ENCODE assay signal across 14 cellular contexts in the genomic region with DNA sequence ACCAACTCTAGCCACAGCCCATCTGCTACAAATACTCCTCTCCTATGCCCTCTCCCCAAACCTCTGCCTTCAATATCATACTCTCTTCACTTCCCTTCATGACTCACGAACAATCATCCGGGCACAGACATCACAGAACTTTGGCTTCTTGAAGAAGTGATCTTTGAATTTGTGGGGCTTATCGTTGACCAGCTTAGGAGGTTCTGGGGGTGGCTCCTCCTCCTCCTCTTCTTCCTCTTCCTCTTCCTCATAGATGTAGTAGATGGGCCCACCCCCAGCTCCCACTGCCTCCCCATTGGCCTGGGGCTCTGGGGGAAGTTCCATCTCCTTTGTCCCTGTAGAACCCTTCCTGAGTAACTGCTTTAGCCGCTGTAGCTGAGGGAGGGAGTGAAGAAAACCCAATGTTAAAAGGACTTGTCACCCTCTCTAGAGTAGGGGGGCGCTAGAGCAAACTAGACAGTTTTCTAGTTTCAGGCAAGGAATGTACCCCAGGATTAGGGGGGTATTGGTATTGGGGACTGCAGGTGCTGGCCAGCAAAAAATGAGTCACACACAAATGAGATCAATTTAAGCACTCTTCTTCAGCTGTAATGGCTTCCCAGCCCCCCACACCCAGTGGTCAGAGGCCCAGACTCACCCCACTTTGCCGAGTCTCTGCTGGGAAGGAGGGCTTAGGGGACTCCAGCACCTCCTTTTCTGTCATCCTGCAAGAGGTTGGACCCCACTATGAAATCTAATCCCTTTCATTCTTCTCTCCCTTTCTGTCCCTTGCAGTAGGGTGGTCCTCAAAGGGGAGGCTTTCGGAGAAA. TPM values are rescaled to one million over a fixed set of nuclear protein-coding genes. Genes with fewer than 3 reads are reported as not detected.
DNase-seq lines count a peak whose midpoint lies in the region; ATAC-seq, FAIRE-seq and TF ChIP-seq lines count a peak whose summit lies in the region.
"Had no signal": no experiment of that assay in that cellular context is flagged by ENCODE, and none has a peak within 500 bp of the region (broad histone marks: within the 10 kb centered on the region; RNA-seq: fewer than 3 reads in every experiment).

No MANE protein-coding gene starts in this region.

- H4K5ac ChIP-seq in H1 (ENCODE audit: insufficient read length, low read depth, low read length), result no peak overlapping the region

- peaks cover 1% of the 10 kb centered on the region for H3K4me1 Mint-ChIP-seq in activated naive CD4-positive, alpha-beta T cell treated with anti-CD3 and anti-CD28 coated beads for 36 hours (ENCODE audit: low read depth)
- H3K4me1 Mint-ChIP-seq in stimulated activated naive CD8-positive, alpha-beta T cell treated with anti-CD3 and anti-CD28 coated beads, Interleukin-15, Interleukin-2, amounts not matched to agents 100 ng/mL and 50 ng/mL, for 24 hours (ENCODE audit: low read depth), result peaks cover 12% of the 10 kb centered on the region
- H3K4me1 Mint-ChIP-seq in CD8-positive, alpha-beta T cell (ENCODE audit: low read depth), result peaks cover 7% of the 10 kb centered on the region

- H3K9me3 ChIP-seq in OCI-LY3 (ENCODE audit: insufficient read depth, low read length), result no peaks in the 10 kb centered on the region
- no peaks in the 10 kb centered on the region; a peak in 1 of 4 replicates for H3K9me3 ChIP-seq in H1 (ENCODE audit: insufficient read depth in 2 of 2, low read depth in 1 of 2, low read length in 1 of 2)
- H3K9me3 ChIP-seq in CD8-positive, alpha-beta T cell (ENCODE audit: low read length), result no peaks in the 10 kb centered on the region
- H3K9me3 ChIP-seq: sigmoid colon had no signal

- peaks cover 12% of the 10 kb centered on the region for H3K4me1 ChIP-seq in OCI-LY3 (ENCODE audit: low read length)
- H3K4me1 ChIP-seq in H1 (replicated peaks in 1 of 4; ENCODE audit: control insufficient read depth in 3 of 4, insufficient read depth in 4 of 4, low read length in 3 of 4), result peaks cover 2 to 10% (median 6%) of the 10 kb centered on the region in 4 experiments
- peaks cover under 1% of the 10 kb centered on the region for H3K4me1 ChIP-seq in CD8-positive, alpha-beta T cell (ENCODE audit: insufficient read depth, low read length)
- H3K4me1 ChIP-seq: sigmoid colon had no signal

- H2AK5ac ChIP-seq in H1 (ENCODE audit: low read depth, low read length), result peak overlapping the region; percentile 17; the same call in 1 of the 2 replicates

- H3K9ac ChIP-seq in OCI-LY3 (ENCODE audit: low read length) (peak overlapping the region; percentile 57), H1 (replicated peaks in 1 of 4; ENCODE audit: extremely low read depth in 1 of 4, low read depth in 3 of 4, low read length in 3 of 4) (no peak overlapping the region)

- no peak overlapping the region; the same call in 1 of the 2 replicates for H2BK12ac ChIP-seq in H1 (ENCODE audit: low read depth, low read length)

- no peak for FAIRE-seq in H1 (lab: Jason Lieb, UNC)
- FAIRE-seq: GM19239, RCC 7860 had no signal

- H4K20me1 ChIP-seq in OCI-LY3 (ENCODE audit: insufficient read depth, low read length) (no peaks in the 10 kb centered on the region), H1 (replicated peaks in 1 of 2; ENCODE audit: control insufficient read depth in 1 of 2, insufficient read depth in 2 of 2, low read length in 2 of 2) (no peaks in the 10 kb centered on the region)

- H3K36me3 Mint-ChIP-seq in activated naive CD4-positive, alpha-beta T cell treated with anti-CD3 and anti-CD28 coated beads for 36 hours (ENCODE audit: low read depth), result peaks cover 1% of the 10 kb centered on the region
- peaks cover 10% of the 10 kb centered on the region for H3K36me3 Mint-ChIP-seq in stimulated activated naive CD8-positive, alpha-beta T cell treated with anti-CD3 and anti-CD28 coated beads, Interleukin-15, Interleukin-2, amounts not matched to agents 100 ng/mL and 50 ng/mL, for 24 hours (ENCODE audit: low read depth)
- peaks cover 6% of the 10 kb centered on the region for H3K36me3 Mint-ChIP-seq in CD8-positive, alpha-beta T cell

- H3K14ac ChIP-seq in H1 (ENCODE audit: insufficient read length), result no peak overlapping the region

- CTCF ChIA-PET in activated naive CD4-positive, alpha-beta T cell treated with anti-CD3 and anti-CD28 coated beads for 36 hours (lab: Charles Lee), result interaction anchor here (1.1 to 2.9 kb wide), 3 partner anchors 12 to 35 kb away, joined by 3 to 19 read pairs (median 6); no protein-coding TSS in a partner anchor
- CTCF ChIA-PET in H1 (lab: Charles Lee; ENCODE audit: partially characterized antibody), result interaction anchor here (0.7 to 27.9 kb wide), 14 partner anchors 7 to 903 kb away, joined by 3 to 726 read pairs (median 16); partner anchors contain the start of genes GLI1, INHBE, NXPH4 and SHMT2
- CTCF ChIA-PET in CD8-positive, alpha-beta T cell (lab: Charles Lee), result interaction anchor here (1.3 to 22.8 kb wide), 3 partner anchors 16 to 39 kb away, joined by 3 to 526 read pairs (median 5); partner anchors contain the start of gene SHMT2

- TF ChIP-seq EP300 in H1 (IDR thresholded peaks at IDR 0.05; ENCODE audit: borderline replicate concordance in 1 of 2, low read depth in 2 of 2, low read length in 2 of 2), result no peak

- H3K27me3 Mint-ChIP-seq in activated naive CD4-positive, alpha-beta T cell treated with anti-CD3 and anti-CD28 coated beads for 36 hours (ENCODE audit: low read depth), result peaks cover 3% of the 10 kb centered on the region
- H3K27me3 Mint-ChIP-seq in stimulated activated naive CD8-positive, alpha-beta T cell treated with anti-CD3 and anti-CD28 coated beads, Interleukin-15, Interleukin-2, amounts not matched to agents 100 ng/mL and 50 ng/mL, for 24 hours, result peaks cover 9% of the 10 kb centered on the region
- H3K27me3 Mint-ChIP-seq in CD8-positive, alpha-beta T cell (ENCODE audit: low read depth), result peaks cover 3% of the 10 kb centered on the region

- H2BK20ac ChIP-seq in H1 (ENCODE audit: low read length), result no peak overlapping the region

- H3K4me3 ChIP-seq in OCI-LY3 (ENCODE audit: low read length), result peak overlapping the region; percentile 80
- H3K4me3 ChIP-seq in H1 (ENCODE audit: extremely low read depth in 1 of 4, insufficient read depth in 2 of 4, low read depth in 3 of 4, low read length in 4 of 4), result no peak overlapping the region
- H3K4me3 ChIP-seq in CD8-positive, alpha-beta T cell (ENCODE audit: low read depth, low read length), result no peak overlapping the region
- H3K4me3 ChIP-seq: sigmoid colon had no signal

- H3K4me3 Mint-ChIP-seq in activated naive CD4-positive, alpha-beta T cell treated with anti-CD3 and anti-CD28 coated beads for 36 hours, result peak overlapping the region; percentile 1
- peak overlapping the region; percentile 45 for H3K4me3 Mint-ChIP-seq in stimulated activated naive CD8-positive, alpha-beta T cell treated with anti-CD3 and anti-CD28 coated beads, Interleukin-15, Interleukin-2, amounts not matched to agents 100 ng/mL and 50 ng/mL, for 24 hours
- no peak overlapping the region for H3K4me3 Mint-ChIP-seq in CD8-positive, alpha-beta T cell
- H3K4me3 Mint-ChIP-seq: endodermal cell had no signal

- no peak for TF ChIP-seq POLR2A in H1 (IDR thresholded peaks at IDR 0.05; ENCODE audit: control extremely low read depth in 1 of 2, low read depth in 2 of 2, low read length in 2 of 2)

- H3K36me3 ChIP-seq in OCI-LY3 (replicated peaks; ENCODE audit: low read depth, low read length) (no peaks in the 10 kb centered on the region), H1 (ENCODE audit: control insufficient read depth in 2 of 4, insufficient read depth in 4 of 4, low read length in 3 of 4) (no peaks in the 10 kb centered on the region)
- H3K36me3 ChIP-seq in CD8-positive, alpha-beta T cell (ENCODE audit: insufficient read depth, low read length), result no peaks in the 10 kb centered on the region
- H3K36me3 ChIP-seq: sigmoid colon had no signal

- H4K8ac ChIP-seq in H1 (ENCODE audit: extremely low read depth, insufficient read depth, low read length), result no peak overlapping the region

- H2BK120ac ChIP-seq in H1 (replicated peaks; ENCODE audit: low read depth, low read length), result no peak overlapping the region

- no peaks in the 10 kb centered on the region for H3K79me2 ChIP-seq in OCI-LY3 (ENCODE audit: low read length)
- H3K79me2 ChIP-seq in H1 (ENCODE audit: control insufficient read depth in 1 of 2, insufficient read depth in 2 of 2, low read length in 2 of 2), result no peaks in the 10 kb centered on the region

- H2AFZ ChIP-seq in OCI-LY3 (ENCODE audit: low read depth, low read length), result peak overlapping the region; percentile 68; the same call in 1 of the 2 replicates
- no peak overlapping the region for H2AFZ ChIP-seq in H1 (ENCODE audit: low read length)

- H3K27ac Mint-ChIP-seq in activated naive CD4-positive, alpha-beta T cell treated with anti-CD3 and anti-CD28 coated beads for 36 hours, result no peak overlapping the region
- H3K27ac Mint-ChIP-seq in stimulated activated naive CD8-positive, alpha-beta T cell treated with anti-CD3 and anti-CD28 coated beads, Interleukin-15, Interleukin-2, amounts not matched to agents 100 ng/mL and 50 ng/mL, for 24 hours, result no peak overlapping the region
- no peak overlapping the region for H3K27ac Mint-ChIP-seq in CD8-positive, alpha-beta T cell
- H3K27ac Mint-ChIP-seq: endodermal cell had no signal

- H2BK15ac ChIP-seq in H1 (ENCODE audit: low read length), result peak overlapping the region; percentile 34; the same call in 1 of the 2 replicates

- WGBS in H1 (ENCODE audit: extremely low coverage in 1 of 2, insufficient coverage in 1 of 2, insufficient read length in 1 of 2, insufficient replicate concordance in 2 of 2, low coverage in 1 of 2, low lambda C conversion rate in 2 of 2, missing lambda C conversion rate in 1 of 2), 2 experiments, result 90% methylated on average over 7 of the region's 7 CpGs; no CpG with 5 or more reads in 1 of the 2 experiments

- H3K23ac ChIP-seq in H1 (ENCODE audit: insufficient read length), result no peak overlapping the region

- H3K4ac ChIP-seq in H1 (replicated peaks; ENCODE audit: insufficient read length, low read depth, low read length), result no peak overlapping the region

- no peak overlapping the region for H2BK5ac ChIP-seq in H1 (ENCODE audit: low read depth, low read length)

- no peak overlapping the region for H4K91ac ChIP-seq in H1 (replicated peaks; ENCODE audit: insufficient read length, low read length)

- DNase-seq in activated naive CD4-positive, alpha-beta T cell treated with anti-CD3 and anti-CD28 coated beads for 36 hours, result no peak
- DNase-seq in activated naive CD4-positive, alpha-beta T cell treated with Interleukin-2 at 50 U/mL for 16 hours, result no peak
- no peak for DNase-seq in H1 (ENCODE audit: low read depth in 1 of 2, low spot score in 2 of 2)
- DNase-seq in CD8-positive, alpha-beta T cell, result no peak
- DNase-seq: activated CD4-positive, alpha-beta T cell treated with anti-CD3 and anti-CD28 coated beads, Interleukin-2, amount 50 U/mL, for 48 hours; endodermal cell; NCI-H1930; sigmoid colon had no signal

- intact Hi-C loops in activated naive CD4-positive, alpha-beta T cell treated with anti-CD3 and anti-CD28 coated beads for 36 hours (cut with micrococcal nuclease), result no loop called here
- intact Hi-C loops in CD8-positive, alpha-beta T cell (cut with DNase I, micrococcal nuclease), result loop anchor here in 1 of 2 experiments (10.0 kb wide), 1 partner anchor 184 kb away; no protein-coding TSS in a partner anchor

- no peak overlapping the region for H3K27ac ChIP-seq in OCI-LY3 (ENCODE audit: low read length)
- no peak overlapping the region for H3K27ac ChIP-seq in H1 (ENCODE audit: low read depth, low read length)
- no peak overlapping the region for H3K27ac ChIP-seq in CD8-positive, alpha-beta T cell (ENCODE audit: low read depth, low read length)
- H3K27ac ChIP-seq: sigmoid colon had no signal

- H3K9me3 Mint-ChIP-seq in activated naive CD4-positive, alpha-beta T cell treated with anti-CD3 and anti-CD28 coated beads for 36 hours, result no peaks in the 10 kb centered on the region
- H3K9me3 Mint-ChIP-seq in stimulated activated naive CD8-positive, alpha-beta T cell treated with anti-CD3 and anti-CD28 coated beads, Interleukin-15, Interleukin-2, amounts not matched to agents 100 ng/mL and 50 ng/mL, for 24 hours, result no peaks in the 10 kb centered on the region
- no peaks in the 10 kb centered on the region for H3K9me3 Mint-ChIP-seq in CD8-positive, alpha-beta T cell
- H3K9me3 Mint-ChIP-seq: endodermal cell had no signal

- H3K23me2 ChIP-seq in H1 (ENCODE audit: low read depth, low read length), result peaks cover 2% of the 10 kb centered on the region; the same call in 1 of the 2 replicates

- no peaks in the 10 kb centered on the region for H3K79me1 ChIP-seq in H1 (ENCODE audit: low read depth, low read length)

- H3K27me3 ChIP-seq in OCI-LY3 (ENCODE audit: low read depth, low read length) (no peaks in the 10 kb centered on the region), H1 (replicated peaks in 1 of 4; ENCODE audit: control insufficient read depth in 3 of 4, extremely low read depth in 1 of 4, insufficient read depth in 3 of 4, low read length in 3 of 4) (peaks cover 0 to 7% (median 6%) of the 10 kb centered on the region in 4 experiments; a peak in 4 of 7 replicates)
- no peaks in the 10 kb centered on the region for H3K27me3 ChIP-seq in CD8-positive, alpha-beta T cell (ENCODE audit: insufficient read depth, low read length)

- H3K56ac ChIP-seq in H1 (replicated peaks; ENCODE audit: insufficient read length, low read depth, low read length), result no peak overlapping the region

- no peak for ATAC-seq in CD8-positive, alpha-beta T cell
- no peak for ATAC-seq in GM18861 (IDR thresholded peaks at IDR 0.05; ENCODE audit: unreplicated experiment)
- ATAC-seq in GM18867 (IDR thresholded peaks at IDR 0.05; ENCODE audit: unreplicated experiment), result no peak

- 0 out of 2 replicates have a peak overlapping the region, but pooled peaks have one; percentile 1 for H3K18ac ChIP-seq in H1 (ENCODE audit: extremely low read depth, low read length)

- no peak for TF ChIP-seq RAD21 in H1 (IDR thresholded peaks at IDR 0.05 in 1 of 2, conservative IDR thresholded peaks at IDR 0.05 in 1 of 2; ENCODE audit: low read depth in 2 of 2, low read length in 2 of 2)

- POLR2A ChIA-PET in H1 (lab: Charles Lee; ENCODE audit: partially characterized antibody), result interaction anchor here (0.8 to 23.7 kb wide), 5 partner anchors 8 to 271 kb away, joined by 3 to 852 read pairs (median 3); partner anchors contain the start of genes DDIT3, INHBE and SHMT2
- POLR2A ChIA-PET in CD8-positive, alpha-beta T cell (lab: Charles Lee), result no interaction called here

- TF ChIP-seq CTCF in OCI-LY3 (IDR thresholded peaks at IDR 0.05; ENCODE audit: low read depth, low read length) (peak; percentile 30), H1 (IDR thresholded peaks at IDR 0.05; ENCODE audit: control extremely low read depth in 1 of 3, insufficient read depth in 1 of 3, low read depth in 1 of 3, low read length in 3 of 3) (no peak; a peak in 1 of 4 replicates)
- TF ChIP-seq CTCF in CD8-positive, alpha-beta T cell (IDR thresholded peaks at IDR 0.05), result no peak

- H3K4me2 ChIP-seq in OCI-LY3 (ENCODE audit: low read length) (peak overlapping the region; percentile 69), H1 (ENCODE audit: insufficient read depth in 1 of 2, low read depth in 2 of 2, low read length in 2 of 2) (no peak overlapping the region)

RNA-seq across cellular contexts. Expression of gene STAC3, which starts 1.8 kb away (rescaled TPM):
- total RNA-seq in activated naive CD4-positive, alpha-beta T cell treated with anti-CD3 and anti-CD28 coated beads for 36 hours, result 1 to 10 TPM in 1 of 2 experiments, under 1 TPM in 1; 0.93 to 1.5 TPM
- 1.3 and 1.9 TPM in 2 replicates for total RNA-seq in H1 (2021; fragmentation: NEBNext Ultra II Directional; extraction: Animal tissue kit (Norgen Biotek cat#: 25700))
- 0.70 and 0.77 TPM in 2 replicates for polyA plus RNA-seq in H1 (2011; rRNA removed)
- polyA plus RNA-seq in H1 (2011; cell fraction: cytosol; rRNA removed), result 1.9 TPM
- 3.4 TPM for polyA plus RNA-seq in H1 (2011; cell fraction: nucleus; rRNA removed)
- 1.6 to 2.9 TPM (median 2.3 TPM) in 4 replicates for polyA plus RNA-seq in H1 (2012, experiment 1 of 2)
- 0.72 TPM for polyA plus RNA-seq in H1 (2012, experiment 2 of 2)
- polyA plus RNA-seq in H1 (2013, experiment 1 of 2), result 0.79 TPM
- polyA plus RNA-seq in H1 (2013, experiment 2 of 2), result 0.81 TPM
- polyA minus RNA-seq in H1 (2011; rRNA and poly(A)+ RNA removed), result 0.71 and 0.98 TPM in 2 replicates
- 2.1 TPM for polyA minus RNA-seq in H1 (2011; cell fraction: cytosol; rRNA and poly(A)+ RNA removed)
- polyA minus RNA-seq in H1 (2011; cell fraction: nucleus; rRNA and poly(A)+ RNA removed), result 2.4 TPM
- 1 to 10 TPM in 1 of 2 experiments, under 1 TPM in 1; 0.54 to 1.5 TPM for total RNA-seq in CD8-positive, alpha-beta T cell

RNA-seq across cellular contexts. Expression of gene SHMT2, which starts 19.6 kb away (rescaled TPM):
- total RNA-seq in activated naive CD4-positive, alpha-beta T cell treated with anti-CD3 and anti-CD28 coated beads for 36 hours, result 100 to 1,000 TPM; 542 to 552 TPM
- total RNA-seq in H1 (2021; fragmentation: NEBNext Ultra II Directional; extraction: Animal tissue kit (Norgen Biotek cat#: 25700)), result 274 and 283 TPM in 2 replicates
- 520 and 847 TPM in 2 replicates for polyA plus RNA-seq in H1 (2011; rRNA removed)
- polyA plus RNA-seq in H1 (2011; cell fraction: cytosol; rRNA removed), result 535 TPM
- polyA plus RNA-seq in H1 (2011; cell fraction: nucleus; rRNA removed), result 681 TPM
- polyA plus RNA-seq in H1 (2012, experiment 1 of 2), result 231 to 352 TPM (median 336 TPM) in 4 replicates
- polyA plus RNA-seq in H1 (2012, experiment 2 of 2), result 385 TPM
- 209 TPM for polyA plus RNA-seq in H1 (2013, experiment 1 of 2)
- polyA plus RNA-seq in H1 (2013, experiment 2 of 2), result 189 TPM
- polyA minus RNA-seq in H1 (2011; rRNA and poly(A)+ RNA removed), result 316 and 343 TPM in 2 replicates
- polyA minus RNA-seq in H1 (2011; cell fraction: cytosol; rRNA and poly(A)+ RNA removed), result 236 TPM
- polyA minus RNA-seq in H1 (2011; cell fraction: nucleus; rRNA and poly(A)+ RNA removed), result 206 TPM
- 10 to 100 TPM; 14.2 to 18.6 TPM for total RNA-seq in CD8-positive, alpha-beta T cell

RNA-seq across cellular contexts. Expression of gene NXPH4, which starts 32.5 kb away (rescaled TPM):
- total RNA-seq in activated naive CD4-positive, alpha-beta T cell treated with anti-CD3 and anti-CD28 coated beads for 36 hours, result under 1 TPM; 0.25 to 0.79 TPM
- total RNA-seq in H1 (2021; fragmentation: NEBNext Ultra II Directional; extraction: Animal tissue kit (Norgen Biotek cat#: 25700)), result 1.7 and 1.8 TPM in 2 replicates
- polyA plus RNA-seq in H1 (2011; rRNA removed), result 0.92 and 1.4 TPM in 2 replicates
- polyA plus RNA-seq in H1 (2011; cell fraction: cytosol; rRNA removed), result 0.48 TPM
- polyA plus RNA-seq in H1 (2011; cell fraction: nucleus; rRNA removed), result 1.7 TPM
- 1.7 to 3.4 TPM (median 2.3 TPM) in 4 replicates for polyA plus RNA-seq in H1 (2012, experiment 1 of 2)
- polyA plus RNA-seq in H1 (2012, experiment 2 of 2), result 1.5 TPM
- polyA plus RNA-seq in H1 (2013, experiment 1 of 2), result 3.2 TPM
- 3.0 TPM for polyA plus RNA-seq in H1 (2013, experiment 2 of 2)
- 0.59 and 0.63 TPM in 2 replicates for polyA minus RNA-seq in H1 (2011; rRNA and poly(A)+ RNA removed)
- 1.3 TPM for polyA minus RNA-seq in H1 (2011; cell fraction: cytosol; rRNA and poly(A)+ RNA removed)
- polyA minus RNA-seq in H1 (2011; cell fraction: nucleus; rRNA and poly(A)+ RNA removed), result 1.00 TPM
- total RNA-seq in CD8-positive, alpha-beta T cell, result 1 to 10 TPM; 1.4 to 1.7 TPM
- total RNA-seq: sigmoid colon had no signal

Comparison
In these comparisons a context has a peak if more than half of its experiments do, and no peak if none do; other contexts are left out.
1. RNA of gene SHMT2, which starts 19.6 kb away (total RNA-seq): 542 to 552 TPM in activated naive CD4-positive, alpha-beta T cell treated with anti-CD3 and anti-CD28 coated beads for 36 hours and 274 to 283 TPM in H1; 14.2 to 18.6 TPM in CD8-positive, alpha-beta T cell; every median in the first group is over 10 times any median in the second.